ENCODE assay signal across 11 cellular contexts in genomic region chr3:4835616-4836043, GRCh38.
DNase-seq lines count a peak whose midpoint lies in the region; TF ChIP-seq lines count a peak whose summit lies in the region.
"Had no signal": no experiment of that assay in that cellular context is flagged by ENCODE, and none has a peak within 500 bp of the region (broad histone marks: within the 10 kb centered on the region; RNA-seq: fewer than 3 reads in every experiment).

No MANE protein-coding gene starts in this region.

- peaks cover 0 to 16% (median 0%) of the 10 kb centered on the region in 4 donors for H3K4me1 ChIP-seq in stomach

- TF ChIP-seq POLR2A in stomach (IDR thresholded peaks at IDR 0.05), result no peak

- H3K27me3 ChIP-seq in stomach, result no peaks in the 10 kb centered on the region
- H3K27me3 ChIP-seq: thyroid gland had no signal

- peaks cover 0 to 45% (median 31%) of the 10 kb centered on the region in 4 donors for H3K36me3 ChIP-seq in stomach

- H3K4me3 ChIP-seq in stomach, result no peak overlapping the region
- H3K4me3 ChIP-seq: thyroid gland had no signal

- H3K4me1 Mint-ChIP-seq in T-helper 1 cell treated with Interleukin-12 subunit alpha and Interleukin-12 subunit beta and Interleukin-4 antibody, amounts not matched to agents 30 μg/mL and 1 μg/mL, for 36 hours (ENCODE audit: low read depth), result peaks cover 88% of the 10 kb centered on the region
- H3K4me1 Mint-ChIP-seq in immature natural killer cell, result peaks cover 58 to 64% of the 10 kb centered on the region in 2 donors

- H3K9me3 Mint-ChIP-seq in T-helper 1 cell treated with Interleukin-12 subunit alpha and Interleukin-12 subunit beta and Interleukin-4 antibody, amounts not matched to agents 30 μg/mL and 1 μg/mL, for 36 hours, result no peaks in the 10 kb centered on the region
- peaks cover 0 to 4% (median 0%) of the 10 kb centered on the region in 6 donors for H3K9me3 Mint-ChIP-seq in immature natural killer cell

- no peaks in the 10 kb centered on the region for H3K9me3 ChIP-seq in stomach
- H3K9me3 ChIP-seq: thyroid gland had no signal

- H3K27ac ChIP-seq in stomach, result no peak overlapping the region
- H3K27ac ChIP-seq: thyroid gland had no signal

- no peaks in the 10 kb centered on the region for H3K27me3 Mint-ChIP-seq in T-helper 1 cell treated with Interleukin-12 subunit alpha and Interleukin-12 subunit beta and Interleukin-4 antibody, amounts not matched to agents 30 μg/mL and 1 μg/mL, for 36 hours (ENCODE audit: low read depth)
- H3K27me3 Mint-ChIP-seq in immature natural killer cell (ENCODE audit: low read depth in 3 of 3), result peaks cover 6 to 13% (median 11%) of the 10 kb centered on the region in 3 donors

- peak; percentile 38 for DNase-seq in CD1c-positive myeloid dendritic cell (ENCODE audit: extremely low spot score)
- DNase-seq in GDM1 (lab: John Stamatoyannopoulos, UW), result peak; percentile 37
- DNase-seq in immature natural killer cell, result no peak
- no peak for DNase-seq in NCI-H146 treated with DMSO at 0.1 percent for 48 hours (lab: John Stamatoyannopoulos, UW; ENCODE audit: unreplicated experiment)
- DNase-seq in foreskin melanocyte, result no peak
- DNase-seq in stomach, result no peak
- no peak for DNase-seq in RKO (ENCODE audit: low spot score)
- DNase-seq: DMS 273 treated with DMSO at 0.1 percent for 48 hours; stimulated activated CD4-positive, alpha-beta T cell treated with anti-CD3 and anti-CD28 coated beads, Interleukin-2, amount 100 ng/mL, for 48 hours; thyroid gland had no signal

- WGBS in stomach, 5 donors, result 57 to 71% (median 67%) methylated on average over 3 of the region's 3 CpGs

- TF ChIP-seq CTCF in stomach (IDR thresholded peaks at IDR 0.05), result no peak

- peak overlapping the region; percentile 98 for H3K27ac Mint-ChIP-seq in T-helper 1 cell treated with Interleukin-12 subunit alpha and Interleukin-12 subunit beta and Interleukin-4 antibody, amounts not matched to agents 30 μg/mL and 1 μg/mL, for 36 hours
- peak overlapping the region; percentile 95 to 99 (median 98) for H3K27ac Mint-ChIP-seq in immature natural killer cell

- no peak for TF ChIP-seq EP300 in stomach (IDR thresholded peaks at IDR 0.05)

- intact Hi-C loops in stomach (cut with DNase I; ENCODE audit: low total_unique reads), result no loop called here

- peaks cover 40% of the 10 kb centered on the region for H3K36me3 Mint-ChIP-seq in T-helper 1 cell treated with Interleukin-12 subunit alpha and Interleukin-12 subunit beta and Interleukin-4 antibody, amounts not matched to agents 30 μg/mL and 1 μg/mL, for 36 hours (ENCODE audit: low read depth)
- H3K36me3 Mint-ChIP-seq in immature natural killer cell, result peaks cover 9 to 27% (median 20%) of the 10 kb centered on the region in 3 donors

- peak overlapping the region; percentile 79 for H3K4me3 Mint-ChIP-seq in T-helper 1 cell treated with Interleukin-12 subunit alpha and Interleukin-12 subunit beta and Interleukin-4 antibody, amounts not matched to agents 30 μg/mL and 1 μg/mL, for 36 hours
- peak overlapping the region in 2 of 5 donors; percentile 27 to 28 for H3K4me3 Mint-ChIP-seq in immature natural killer cell

Comparison
In these comparisons a context has a peak if more than half of its experiments do, and no peak if none do; other contexts are left out.
1. DNase-seq: peak in CD1c-positive myeloid dendritic cell (single experiment) and GDM1 (single experiment); none in immature natural killer cell (0 of 3), NCI-H146 treated with DMSO at 0.1 percent for 48 hours (single experiment), foreskin melanocyte (single experiment), stomach (single experiment) and RKO (single experiment).